Comparison of ENCODE assay signal across 29 cellular contexts in genomic region chr10:30805061-30805460, GRCh38.
DNase-seq lines count a peak whose midpoint lies in the region; ATAC-seq, FAIRE-seq and TF ChIP-seq lines count a peak whose summit lies in the region.
"Had no signal": no experiment of that assay in that cellular context is flagged by ENCODE, and none has a peak within 500 bp of the region (broad histone marks: within the 10 kb centered on the region; RNA-seq: fewer than 3 reads in every experiment).

No MANE protein-coding gene starts in this region.

- TF ChIP-seq RAD21 in IMR-90 (IDR thresholded peaks at IDR 0.05; ENCODE audit: low read length) = no peak

- H2AK5ac ChIP-seq in IMR-90 (ENCODE audit: low read depth, low read length) = no peak overlapping the region

- H3K9ac ChIP-seq in IMR-90 (ENCODE audit: low read depth, low read length) = no peak overlapping the region
- H3K9ac ChIP-seq: BLaER1, SK-N-SH had no signal

- H3K9me3 ChIP-seq in IMR-90 (ENCODE audit: control insufficient read depth, insufficient read depth, low read length) (no peaks in the 10 kb centered on the region), esophagus (ENCODE audit: control insufficient read depth in 2 of 2, insufficient read depth in 1 of 2, low read depth in 1 of 2, low read length in 1 of 2) (peaks cover 0 to 2% of the 10 kb centered on the region in 2 donors), thyroid gland (no peaks in the 10 kb centered on the region)
- H3K9me3 ChIP-seq: BLaER1, body of pancreas, gastroesophageal sphincter, SK-N-SH had no signal

- H3K14ac ChIP-seq in IMR-90 (replicated peaks; ENCODE audit: low read depth, low read length) = no peak overlapping the region

- no peak overlapping the region for H4K5ac ChIP-seq in IMR-90 (ENCODE audit: low read depth, low read length)

- DNase-seq in IMR-90 (no peak), posterior vena cava (ENCODE audit: low spot score) (peak; percentile 64), thyroid gland (no peak), GM12891 (ENCODE audit: insufficient read length, low spot score) (no peak), KBM-7 (no peak)
- DNase-seq: activated CD4-positive, alpha-beta T cell treated with anti-CD3 and anti-CD28 coated beads, Interleukin-2, amount 50 U/mL, for 4 hours; activated CD8-positive, alpha-beta memory T cell treated with anti-CD3 and anti-CD28 coated beads, Interleukin-2, amount 10 ng/mL, durations not matched to agents 7 days and 5 days; activated naive CD4-positive, alpha-beta T cell; activated T-cell treated with anti-CD3 and anti-CD28 coated beads, Interleukin-2, amount 50 U/mL, for 48 hours; cerebellar nuclear complex; DMS153; H9; hypothalamus; Kasumi-1; mesendoderm; NCI-H1436; NCI-H2081; NCI-H2227 treated with DMSO at 0.1 percent for 48 hours; NCI-H526; PC-9; SK-N-SH; stimulated activated CD4-positive, alpha-beta T cell treated with anti-CD3 and anti-CD28 coated beads, Interleukin-4, amount 100 ng/mL, for 1 hour had no signal

- no peak overlapping the region for H2AFZ ChIP-seq in IMR-90 (replicated peaks; ENCODE audit: low read length, poor library complexity)
- H2AFZ ChIP-seq: PC-9 had no signal

- no peak overlapping the region for H2AK9ac ChIP-seq in IMR-90 (replicated peaks; ENCODE audit: low read depth, low read length, poor library complexity)

- dilution Hi-C loops in IMR-90 (cut with HindIII; ENCODE audit: low sequenced_read_pairs, unreplicated experiment) = no loop called here

- H3K4me2 ChIP-seq in IMR-90 (ENCODE audit: low read depth, low read length) = no peak overlapping the region
- H3K4me2 ChIP-seq: BLaER1, PC-9, SK-N-SH had no signal

- no peak overlapping the region for H4K91ac ChIP-seq in IMR-90 (ENCODE audit: insufficient read depth, low read depth, low read length)

- no peak overlapping the region for H3K18ac ChIP-seq in IMR-90 (ENCODE audit: low read depth, low read length)

- no peaks in the 10 kb centered on the region for H3K27me3 ChIP-seq in IMR-90 (ENCODE audit: control insufficient read depth, insufficient read depth, low read length)
- H3K27me3 ChIP-seq in esophagus (ENCODE audit: control insufficient read depth in 1 of 2, insufficient read depth in 2 of 2, low read length in 2 of 2) = no peaks in the 10 kb centered on the region
- no peaks in the 10 kb centered on the region for H3K27me3 ChIP-seq in thyroid gland
- H3K27me3 ChIP-seq: BLaER1, body of pancreas, gastroesophageal sphincter had no signal

- peak overlapping the region; percentile 4; the same call in 1 of the 2 replicates for H3K4ac ChIP-seq in IMR-90 (ENCODE audit: low read depth, low read length)

- no TSS peak for BruUV-seq in IMR-90 (replicated peaks; lab: Mats Ljungman, UMichigan)

- H4K20me1 ChIP-seq in IMR-90 (ENCODE audit: insufficient read depth, low read length) = no peaks in the 10 kb centered on the region
- H4K20me1 ChIP-seq: BLaER1 had no signal

- H3K9me1 ChIP-seq in IMR-90 (ENCODE audit: insufficient read depth, low read length) = no peaks in the 10 kb centered on the region

- no peak for ATAC-seq in IMR-90 (ENCODE audit: low read depth)
- ATAC-seq in HG02938 (IDR thresholded peaks at IDR 0.05; ENCODE audit: unreplicated experiment) = no peak
- ATAC-seq: activated CD8-positive, alpha-beta memory T cell treated with anti-CD3 and anti-CD28 coated beads, Interleukin-2, amount 10 ng/mL, durations not matched to agents 7 days and 5 days had no signal

- H3K79me1 ChIP-seq in IMR-90 (ENCODE audit: low read depth in 1 of 2, low read length in 2 of 2) = no peaks in the 10 kb centered on the region

- TF ChIP-seq CTCF in IMR-90 (conservative IDR thresholded peaks at IDR 0.05; ENCODE audit: low read depth, low read length) (no peak), thyroid gland (IDR thresholded peaks at IDR 0.05) (no peak)

- no peak overlapping the region for H3K4me3 ChIP-seq in IMR-90 (ENCODE audit: insufficient read depth, low read depth, low read length)
- H3K4me3 ChIP-seq in esophagus (ENCODE audit: low read depth in 1 of 2, low read length in 2 of 2) = no peak overlapping the region
- H3K4me3 ChIP-seq in thyroid gland (replicated peaks in 1 of 3) = no peak overlapping the region
- H3K4me3 ChIP-seq: BLaER1, body of pancreas, gastroesophageal sphincter, PC-9 had no signal

- H3K27ac ChIP-seq in IMR-90 (ENCODE audit: insufficient read depth, low read length) (no peak overlapping the region), esophagus (ENCODE audit: low read depth in 2 of 2, low read length in 1 of 2) (peak overlapping the region; percentile 13 to 45), thyroid gland (peak overlapping the region in 2 of 3 donors; percentile 9 to 12)
- H3K27ac ChIP-seq: BLaER1, HL-60, PC-9 had no signal

- H2BK20ac ChIP-seq in IMR-90 (ENCODE audit: low read depth, low read length) = no peak overlapping the region

- TF ChIP-seq POLR2A in IMR-90 (IDR thresholded peaks at IDR 0.05; ENCODE audit: low read depth, low read length) (no peak), thyroid gland (IDR thresholded peaks at IDR 0.05) (no peak), GM12891 (IDR thresholded peaks at IDR 0.05; ENCODE audit: low read depth, low read length) (no peak)

- POLR2A ChIA-PET in IMR-90 (lab: Charles Lee; ENCODE audit: unreplicated experiment) = interaction anchor here (0.6 kb wide), 1 partner anchor 21 kb away, joined by 5 read pairs; no protein-coding TSS in a partner anchor

- H2BK15ac ChIP-seq in IMR-90 (ENCODE audit: low read depth, low read length) = no peak overlapping the region

- H2BK120ac ChIP-seq in IMR-90 (ENCODE audit: low read depth, low read length) = no peak overlapping the region

- in situ Hi-C loops in IMR-90 (cut with MboI; ENCODE audit: low sequenced_read_pairs) (no loop called here), KBM-7 (cut with MboI; ENCODE audit: low pct_unique_long_range_greater_than_20kb, low sequenced_read_pairs) (no loop called here)

- CTCF ChIA-PET in IMR-90 (lab: Yijun Ruan, JAX) = no interaction called here

- H3K36me3 ChIP-seq in IMR-90 (ENCODE audit: control insufficient read depth, insufficient read depth, low read length) (no peaks in the 10 kb centered on the region), esophagus (ENCODE audit: control insufficient read depth in 2 of 2, insufficient read depth in 2 of 2, low read length in 1 of 2) (no peaks in the 10 kb centered on the region), thyroid gland (no peaks in the 10 kb centered on the region)
- H3K36me3 ChIP-seq: BLaER1, gastroesophageal sphincter had no signal

- intact Hi-C loops in IMR-90 (cut with micrococcal nuclease) = no loop called here
- intact Hi-C loops in posterior vena cava (cut with DNase I) = no loop called here
- intact Hi-C loops in thyroid gland (cut with DNase I) = no loop called here

- 86% methylated on average over 2 of the region's 9 CpGs; no CpG with 5 or more reads in 1 of the 2 experiments for WGBS in IMR-90 (ENCODE audit: extremely low coverage in 2 of 2, insufficient read length in 1 of 2), 2 experiments
- 82 to 87% methylated on average over 9 of the region's 9 CpGs for WGBS in esophagus, 2 donors
- WGBS in thyroid gland, 2 donors = 89 to 93% methylated on average over 6 to 9 of the region's 9 CpGs

- no peak overlapping the region for H4K8ac ChIP-seq in IMR-90 (ENCODE audit: low read depth in 2 of 2, low read length in 2 of 2)

- H3K4me1 ChIP-seq in IMR-90 (ENCODE audit: control insufficient read depth, insufficient read depth, low read length) (peaks cover 7% of the 10 kb centered on the region), esophagus (ENCODE audit: control insufficient read depth in 2 of 2, insufficient read depth in 2 of 2, low read length in 1 of 2) (peaks cover 4% of the 10 kb centered on the region in 2 donors), thyroid gland (no peaks in the 10 kb centered on the region)
- H3K4me1 ChIP-seq: BLaER1, body of pancreas had no signal

- no peak for FAIRE-seq in GM12891 (lab: Jason Lieb, UNC)
- FAIRE-seq: GM12892 had no signal

- no peak overlapping the region for H3K23ac ChIP-seq in IMR-90 (ENCODE audit: low read depth, low read length)

- H2BK5ac ChIP-seq in IMR-90 (ENCODE audit: low read depth, low read length, poor library complexity, severe bottlenecking) = no peak overlapping the region

- H3K56ac ChIP-seq in IMR-90 (ENCODE audit: extremely low read depth, insufficient read depth, low read length) = no peak overlapping the region

TF ChIP-seq in IMR-90, 13 proteins besides CTCF, POLR2A, EP300 and RAD21 (continues in another document):
- TF ChIP-seq CHD1 (IDR thresholded peaks at IDR 0.05; ENCODE audit: low read depth, low read length) (no peak), NFE2L2 (IDR thresholded peaks at IDR 0.05; ENCODE audit: low read depth, low read length) (no peak), RCOR1 (IDR thresholded peaks at IDR 0.05; ENCODE audit: insufficient replicate concordance, low read length) (no peak), RFX5 (IDR thresholded peaks at IDR 0.05; ENCODE audit: low read depth, low read length) (no peak), FOS (IDR thresholded peaks at IDR 0.05; ENCODE audit: low read depth, low read length) (no peak), MXI1 (IDR thresholded peaks at IDR 0.05; ENCODE audit: borderline replicate concordance, low read depth, low read length) (no peak)

TF ChIP-seq in GM12891, 5 proteins besides CTCF, POLR2A, EP300 and RAD21:
- TF ChIP-seq TAF1 (IDR thresholded peaks at IDR 0.05; ENCODE audit: low read depth, low read length) (no peak), POLR2AphosphoS5 (IDR thresholded peaks at IDR 0.05; ENCODE audit: low read depth, low read length) (no peak), SPI1 (IDR thresholded peaks at IDR 0.05; ENCODE audit: low read depth, low read length) (no peak), PAX5 (IDR thresholded peaks at IDR 0.05; ENCODE audit: insufficient read depth, low read length, severe bottlenecking) (no peak), POU2F2 (IDR thresholded peaks at IDR 0.05; ENCODE audit: low read depth, low read length) (no peak)
TF ChIP-seq in GM12891: peak in this region for 0.
